In genomic region chr12:4909734-4910501, GRCh38 we compare ENCODE assay signal across 7 cellular contexts. TPM values are rescaled to one million over a fixed set of nuclear protein-coding genes. Genes with fewer than 3 reads are reported as not detected.
DNase-seq lines count a peak whose midpoint lies in the region; ATAC-seq, FAIRE-seq and TF ChIP-seq lines count a peak whose summit lies in the region.

Gene KCNA1, plus strand, starts transcription at chr12:4909905. Its CDS starts 1,474 bp downstream, at chr12:4911379.

- H3K27ac ChIP-seq in Peyer's patch (no peak within 1 kb of the TSS), esophagus muscularis mucosa (replicated peaks in 1 of 4) (no peak within 1 kb of the TSS), neural cell (ENCODE audit: low read length) (peak within 1 kb of the TSS; percentile 40)

- DNase-seq in GM19239 (ENCODE audit: insufficient read length, low spot score) (peak; percentile 16), Peyer's patch (no peak), esophagus muscularis mucosa (ENCODE audit: extremely low spot score) (peak; percentile 78), T1000 (lab: John Stamatoyannopoulos, UW) (no peak), activated gamma-delta T cell treated with Interleukin-2 at 50 U/mL for 16 hours (no peak)

- H3K27me3 ChIP-seq in Peyer's patch (peaks cover 0 to 24% of the 10 kb centered on the region in 2 donors), esophagus muscularis mucosa (peaks cover 0 to 90% (median 37%) of the 10 kb centered on the region in 4 donors), neural cell (ENCODE audit: insufficient read depth, low read depth, low read length) (peaks cover 65% of the 10 kb centered on the region)

- no peaks in the 10 kb centered on the region for H3K79me2 ChIP-seq in neural cell (replicated peaks; ENCODE audit: insufficient read depth, low read length)

- H3K9me2 ChIP-seq in neural cell (ENCODE audit: insufficient read depth, low read length), result no peaks in the 10 kb centered on the region

- peaks cover 0 to 16% (median 4%) of the 10 kb centered on the region in 4 donors for H3K4me1 ChIP-seq in Peyer's patch
- H3K4me1 ChIP-seq in esophagus muscularis mucosa, result peaks cover 22 to 31% (median 30%) of the 10 kb centered on the region in 4 donors

- H2AFZ ChIP-seq in neural cell (ENCODE audit: low read depth, low read length), result peak within 1 kb of the TSS; percentile 32

- no peak for TF ChIP-seq CTCF in Peyer's patch (IDR thresholded peaks at IDR 0.05)
- TF ChIP-seq CTCF in esophagus muscularis mucosa (IDR thresholded peaks at IDR 0.05), result no peak
- no peak for TF ChIP-seq CTCF in neural cell (IDR thresholded peaks at IDR 0.05; ENCODE audit: poor library complexity, severe bottlenecking)

- TF ChIP-seq POLR2A in Peyer's patch (IDR thresholded peaks at IDR 0.05) (no peak), esophagus muscularis mucosa (IDR thresholded peaks at IDR 0.05; ENCODE audit: low read depth) (no peak)

- ATAC-seq in HG02588 (IDR thresholded peaks at IDR 0.05; ENCODE audit: unreplicated experiment), result no peak

- peak within 1 kb of the TSS; percentile 92 for H3K4me2 ChIP-seq in neural cell (ENCODE audit: low read length)

- intact Hi-C loops in esophagus muscularis mucosa (cut with DNase I), result no loop called here

- TF ChIP-seq EP300 in esophagus muscularis mucosa (IDR thresholded peaks at IDR 0.05) (no peak), neural cell (conservative IDR thresholded peaks at IDR 0.05; ENCODE audit: poor library complexity, severe bottlenecking) (no peak)

- H3K9me3 ChIP-seq in Peyer's patch (no peaks in the 10 kb centered on the region), esophagus muscularis mucosa (no peaks in the 10 kb centered on the region), neural cell (ENCODE audit: low read length) (peaks cover 7% of the 10 kb centered on the region)

- no peaks in the 10 kb centered on the region for H4K20me1 ChIP-seq in neural cell (ENCODE audit: insufficient read depth)

- TF ChIP-seq RAD21 in neural cell (conservative IDR thresholded peaks at IDR 0.05), result peak; percentile 29

- no peaks in the 10 kb centered on the region for H3K36me3 ChIP-seq in Peyer's patch
- H3K36me3 ChIP-seq in esophagus muscularis mucosa, result no peaks in the 10 kb centered on the region
- no peaks in the 10 kb centered on the region for H3K36me3 ChIP-seq in neural cell (ENCODE audit: insufficient read depth, low read length)

- H3K9ac ChIP-seq in neural cell (ENCODE audit: low read length), result peak within 1 kb of the TSS; percentile 79

- FAIRE-seq in GM19239 (lab: Jason Lieb, UNC), result peak; percentile 35

- under 1% methylated on average over 24 of the region's 67 CpGs for WGBS in esophagus muscularis mucosa

- no peaks in the 10 kb centered on the region for H3F3A ChIP-seq in neural cell (ENCODE audit: insufficient read depth, low read length, poor library complexity, severe bottlenecking)

- peak within 1 kb of the TSS; percentile 22 to 52 (median 42) for H3K4me3 ChIP-seq in Peyer's patch
- H3K4me3 ChIP-seq in esophagus muscularis mucosa, result peak within 1 kb of the TSS; percentile 47 to 61 (median 52)
- peak within 1 kb of the TSS; percentile 89 for H3K4me3 ChIP-seq in neural cell (ENCODE audit: low read length)

TF ChIP-seq in neural cell, 6 proteins besides CTCF, POLR2A, EP300 and RAD21:
- TF ChIP-seq MXI1 (conservative IDR thresholded peaks at IDR 0.05; ENCODE audit: poor library complexity, severe bottlenecking), result peak; percentile 12
- peak; percentile 36 for TF ChIP-seq SMC3 (conservative IDR thresholded peaks at IDR 0.05; ENCODE audit: poor library complexity)
- peak; percentile 44 for TF ChIP-seq POLR2AphosphoS5 (IDR thresholded peaks at IDR 0.05)
- peak; percentile 26 for TF ChIP-seq TAF1 (IDR thresholded peaks at IDR 0.05; ENCODE audit: low read depth)
- TF ChIP-seq REST (IDR thresholded peaks at IDR 0.05; ENCODE audit: borderline replicate concordance), result no peak
- TF ChIP-seq EZH2 (IDR thresholded peaks at IDR 0.05; ENCODE audit: borderline replicate concordance, insufficient read depth, low read length, poor library complexity, severe bottlenecking), result no peak

RNA-seq across cellular contexts. Expression of gene KCNA1, which starts in this region (rescaled TPM):
- total RNA-seq in Peyer's patch, result not detected
- total RNA-seq in esophagus muscularis mucosa, result under 1 TPM in 2 of 4 donors, not detected in 2; 0.17 to 0.71 TPM
- 11.6 and 14.7 TPM in 2 replicates for polyA plus RNA-seq in neural cell
- 17.8 and 20.8 TPM in 2 replicates for polyA minus RNA-seq in neural cell

Comparison
In these comparisons a context has a peak if more than half of its experiments do, and no peak if none do; other contexts are left out.
1. Peak in DNase-seq and H3K4me3 ChIP-seq in esophagus muscularis mucosa; RNA of the gene not detected or under 1 TPM.